In genomic region chr19:9834726-9835506, GRCh38 we compare ENCODE assay signal across 8 cellular contexts. TPM values are rescaled to one million over a fixed set of nuclear protein-coding genes. Genes with fewer than 3 reads are reported as not detected.
A peak's percentile ranks its signal among the peaks of the same experiment; 100 is the strongest.
DNase-seq lines count a peak whose midpoint lies in the region; ATAC-seq and TF ChIP-seq lines count a peak whose summit lies in the region.

PIN1 (plus strand) TSS chr19:9835318; CDS start chr19:9835345, 27 bp downstream.

- H3K9me3 Mint-ChIP-seq in activated CD4-positive, alpha-beta T cell treated with anti-CD3 and anti-CD28 coated beads, Interleukin-2, amount 10 ng/mL, durations not matched to agents 24 days and 14 days: no peaks in the 10 kb centered on the region

- peak within 1 kb of the TSS; percentile 98 for H3K4me3 ChIP-seq in coronary artery

- peak within 1 kb of the TSS; percentile 58 to 85 for H3K27ac ChIP-seq in coronary artery

- peak within 1 kb of the TSS; percentile 96 for H3K4me3 Mint-ChIP-seq in activated CD4-positive, alpha-beta T cell treated with anti-CD3 and anti-CD28 coated beads, Interleukin-2, amount 10 ng/mL, durations not matched to agents 24 days and 14 days

- DNase-seq in C1 segment of cervical spinal cord (lab: John Stamatoyannopoulos, UW) (peak; percentile 42 to 99 (median 96)), NCI-H526 treated with DMSO at 0.1 percent for 48 hours (lab: John Stamatoyannopoulos, UW) (peak; percentile 85), coronary artery (ENCODE audit: low spot score) (peak; percentile 99), left colon (peak; percentile 99 to 100)
- peak; percentile 100 for DNase-seq in activated CD4-positive, alpha-beta T cell treated with anti-CD3 and anti-CD28 coated beads, Interleukin-2, amount 10 ng/mL, durations not matched to agents 24 days and 14 days
- peak; percentile 99 for DNase-seq in stimulated activated CD4-positive, alpha-beta T cell treated with anti-CD3 and anti-CD28 coated beads, Interleukin-1b, Interleukin-23, amount 100 ng/mL, for 48 hours

- peak; percentile 31 for TF ChIP-seq CTCF in coronary artery (IDR thresholded peaks at IDR 0.05)

- peak within 1 kb of the TSS; percentile 90 for H3K27ac Mint-ChIP-seq in activated CD4-positive, alpha-beta T cell treated with anti-CD3 and anti-CD28 coated beads, Interleukin-2, amount 10 ng/mL, durations not matched to agents 24 days and 14 days

- intact Hi-C loops in activated CD4-positive, alpha-beta T cell treated with anti-CD3 and anti-CD28 coated beads, Interleukin-2, amount 10 ng/mL, durations not matched to agents 24 days and 14 days (cut with micrococcal nuclease): loop anchor here (1.0 to 5.0 kb wide), 4 partner anchors 8 to 77 kb away; partner anchors contain the start of genes FBXL12 and UBL5
- intact Hi-C loops in left colon (cut with DNase I, micrococcal nuclease): no loop called here

- H3K27me3 Mint-ChIP-seq in activated CD4-positive, alpha-beta T cell treated with anti-CD3 and anti-CD28 coated beads, Interleukin-2, amount 10 ng/mL, durations not matched to agents 24 days and 14 days: no peaks in the 10 kb centered on the region

- ATAC-seq in GM19324 (IDR thresholded peaks at IDR 0.05; ENCODE audit: low FRiP score, unreplicated experiment): peak; percentile 93
- ATAC-seq in HG03469 (IDR thresholded peaks at IDR 0.05; ENCODE audit: unreplicated experiment): peak; percentile 74
- peak; percentile 97 for ATAC-seq in left colon

- H3K4me1 Mint-ChIP-seq in activated CD4-positive, alpha-beta T cell treated with anti-CD3 and anti-CD28 coated beads, Interleukin-2, amount 10 ng/mL, durations not matched to agents 24 days and 14 days: peaks cover 14% of the 10 kb centered on the region

- peaks cover 21% of the 10 kb centered on the region for H3K36me3 Mint-ChIP-seq in activated CD4-positive, alpha-beta T cell treated with anti-CD3 and anti-CD28 coated beads, Interleukin-2, amount 10 ng/mL, durations not matched to agents 24 days and 14 days (ENCODE audit: low read depth)

RNA-seq across cellular contexts. Expression of gene PIN1, which starts in this region (rescaled TPM):
- total RNA-seq in activated CD4-positive, alpha-beta T cell treated with anti-CD3 and anti-CD28 coated beads, Interleukin-2, amount 10 ng/mL, durations not matched to agents 24 days and 14 days: 87.9 and 93.0 TPM in 2 replicates
- 10 to 100 TPM; 44.3 to 48.2 TPM for total RNA-seq in left colon

Comparison
In these comparisons a context has a peak if more than half of its experiments do, and no peak if none do; other contexts are left out.
1. Peak in every context shown above with its lines: DNase-seq, ATAC-seq, H3K4me3 ChIP-seq and H3K27ac ChIP-seq.